ENCODE assay signal across 16 cellular contexts in the genomic region with DNA sequence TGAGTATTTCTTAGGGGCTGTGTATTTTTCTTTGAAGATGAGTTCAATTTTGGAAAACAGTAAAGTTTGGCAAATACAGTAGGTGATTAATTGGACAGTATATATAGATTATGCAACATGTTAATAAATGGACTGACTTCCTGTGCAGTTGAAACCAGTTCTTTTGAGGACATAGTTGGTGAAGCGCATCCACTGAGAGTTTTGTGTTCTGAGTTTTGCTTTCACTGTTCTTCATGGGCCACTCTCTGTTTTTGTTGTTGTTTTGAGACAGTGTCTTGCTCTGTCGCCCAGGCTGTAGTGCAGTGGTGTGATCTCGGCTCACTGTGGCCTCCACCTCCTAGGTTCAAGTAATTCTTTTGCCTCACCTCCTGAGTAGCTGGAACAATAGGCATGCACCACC.
A peak's percentile ranks its signal among the peaks of the same experiment; 100 is the strongest.
DNase-seq lines count a peak whose midpoint lies in the region; ATAC-seq lines count a peak whose summit lies in the region.
"Had no signal": no experiment of that assay in that cellular context is flagged by ENCODE, and none has a peak within 500 bp of the region (broad histone marks: within the 10 kb centered on the region; RNA-seq: fewer than 3 reads in every experiment).

No MANE protein-coding gene starts in this region.

- no peaks in the 10 kb centered on the region for H3K9me3 Mint-ChIP-seq in activated naive CD8-positive, alpha-beta T cell treated with anti-CD3 and anti-CD28 coated beads, Interleukin-2, amount 50 U/mL, for 24 hours
- H3K9me3 Mint-ChIP-seq in T-cell: no peaks in the 10 kb centered on the region

- CTCF ChIA-PET in T-cell (lab: Charles Lee): no interaction called here

- no peak overlapping the region for H3K4me3 Mint-ChIP-seq in activated naive CD8-positive, alpha-beta T cell treated with anti-CD3 and anti-CD28 coated beads, Interleukin-2, amount 50 U/mL, for 24 hours
- no peak overlapping the region for H3K4me3 Mint-ChIP-seq in T-cell

- H3K4me1 Mint-ChIP-seq in activated naive CD8-positive, alpha-beta T cell treated with anti-CD3 and anti-CD28 coated beads, Interleukin-2, amount 50 U/mL, for 24 hours: no peaks in the 10 kb centered on the region
- H3K4me1 Mint-ChIP-seq in T-cell: no peaks in the 10 kb centered on the region

- no peak overlapping the region for H3K27ac ChIP-seq in neuronal stem cell (replicated peaks; ENCODE audit: low read length)
- H3K27ac ChIP-seq: body of pancreas, hepatocyte, suprapubic skin, WERI-Rb-1 had no signal

- H3K4me1 ChIP-seq in neuronal stem cell (ENCODE audit: control insufficient read depth in 2 of 2, insufficient read depth in 1 of 2, low read depth in 1 of 2, low read length in 2 of 2): peaks cover 0 to 3% of the 10 kb centered on the region in 2 donors
- H3K4me1 ChIP-seq: body of pancreas, suprapubic skin had no signal

- H2BK15ac ChIP-seq in neuronal stem cell (ENCODE audit: low read length): no peak overlapping the region

- no peak overlapping the region for H3K23ac ChIP-seq in neuronal stem cell (ENCODE audit: low read depth, low read length, poor library complexity)

- H2BK5ac ChIP-seq in neuronal stem cell (ENCODE audit: low read length): no peak overlapping the region

- H2AK5ac ChIP-seq in neuronal stem cell (ENCODE audit: low read depth, low read length): no peak overlapping the region

- no peak overlapping the region for H4K91ac ChIP-seq in neuronal stem cell (ENCODE audit: low read depth, low read length, poor library complexity)

- H3K36me3 ChIP-seq in neuronal stem cell (replicated peaks in 1 of 2; ENCODE audit: control insufficient read depth in 2 of 2, insufficient read depth in 2 of 2, low read length in 2 of 2): no peaks in the 10 kb centered on the region
- H3K36me3 ChIP-seq: suprapubic skin, WERI-Rb-1 had no signal

- no peak overlapping the region for H2BK120ac ChIP-seq in neuronal stem cell (ENCODE audit: low read depth, low read length)

- no peaks in the 10 kb centered on the region for H3K36me3 Mint-ChIP-seq in activated naive CD8-positive, alpha-beta T cell treated with anti-CD3 and anti-CD28 coated beads, Interleukin-2, amount 50 U/mL, for 24 hours (ENCODE audit: low read depth)
- no peaks in the 10 kb centered on the region for H3K36me3 Mint-ChIP-seq in T-cell

- ATAC-seq in GM18519 (IDR thresholded peaks at IDR 0.05; ENCODE audit: low FRiP score, unreplicated experiment) (peak; percentile 91), GM19468 (IDR thresholded peaks at IDR 0.05; ENCODE audit: extremely low read depth, unreplicated experiment) (peak; percentile 50), HG02840 (IDR thresholded peaks at IDR 0.05; ENCODE audit: low FRiP score, unreplicated experiment) (peak; percentile 58), HG03432 (IDR thresholded peaks at IDR 0.05; ENCODE audit: unreplicated experiment) (peak; percentile 94), T-cell (replicated peaks in 1 of 4) (no peak)
- ATAC-seq in activated naive CD8-positive, alpha-beta T cell treated with anti-CD3 and anti-CD28 coated beads, Interleukin-2, amount 50 U/mL, for 24 hours: no peak
- ATAC-seq: body of pancreas had no signal

- no peaks in the 10 kb centered on the region for H3K27me3 Mint-ChIP-seq in activated naive CD8-positive, alpha-beta T cell treated with anti-CD3 and anti-CD28 coated beads, Interleukin-2, amount 50 U/mL, for 24 hours
- H3K27me3 Mint-ChIP-seq in T-cell: peaks cover 13 to 18% of the 10 kb centered on the region in 2 donors
- H3K27me3 Mint-ChIP-seq: progenitor cell of endocrine pancreas had no signal

- H3K4me3 ChIP-seq in neuronal stem cell (ENCODE audit: low read length in 2 of 2): no peak overlapping the region
- H3K4me3 ChIP-seq: body of pancreas, hepatocyte, suprapubic skin had no signal

- H4K8ac ChIP-seq in neuronal stem cell (ENCODE audit: low read depth, low read length): no peak overlapping the region

- no peaks in the 10 kb centered on the region for H3K9me3 ChIP-seq in neuronal stem cell (replicated peaks in 1 of 2; ENCODE audit: control insufficient read depth in 2 of 2, insufficient read depth in 1 of 2, low read depth in 1 of 2, low read length in 2 of 2)
- H3K9me3 ChIP-seq: body of pancreas, suprapubic skin had no signal

- no peak overlapping the region for H3K27ac Mint-ChIP-seq in activated naive CD8-positive, alpha-beta T cell treated with anti-CD3 and anti-CD28 coated beads, Interleukin-2, amount 50 U/mL, for 24 hours
- H3K27ac Mint-ChIP-seq in T-cell: no peak overlapping the region
- H3K27ac Mint-ChIP-seq: progenitor cell of endocrine pancreas had no signal

- H3K4me2 ChIP-seq in neuronal stem cell (ENCODE audit: insufficient read depth, low read length, poor library complexity, severe bottlenecking): no peak overlapping the region
- H3K4me2 ChIP-seq: hepatocyte had no signal

- no CpG with 5 or more reads among the region's 3 CpGs for whole genome bisulfite sequencing in neuronal stem cell (ENCODE audit: extremely low coverage in 2 of 2, insufficient read length in 2 of 2, insufficient replicate concordance in 1 of 2), 2 donors

- POLR2A ChIA-PET in T-cell (lab: Charles Lee): no interaction called here

- H2AFZ ChIP-seq in neuronal stem cell (ENCODE audit: low read length): no peak overlapping the region
- H2AFZ ChIP-seq: hepatocyte had no signal

- no peak overlapping the region for H3K9ac ChIP-seq in neuronal stem cell (ENCODE audit: low read depth, low read length, poor library complexity)

- DNase-seq in activated naive CD8-positive, alpha-beta T cell treated with anti-CD3 and anti-CD28 coated beads, Interleukin-2, amount 50 U/mL, for 24 hours: no peak
- no peak for DNase-seq in neuronal stem cell (ENCODE audit: low spot score)
- DNase-seq in iPS-NIHi7 (ENCODE audit: extremely low spot score): no peak
- DNase-seq in T-cell: no peak
- DNase-seq: activated naive CD4-positive, alpha-beta T cell; body of pancreas; NCI-H1048; NCI-H2171 treated with DMSO at 0.1 percent for 48 hours; WERI-Rb-1 had no signal

- H3K79me1 ChIP-seq in neuronal stem cell (ENCODE audit: low read depth, low read length): no peaks in the 10 kb centered on the region

- no peak overlapping the region for H3K14ac ChIP-seq in neuronal stem cell (ENCODE audit: low read length)

- H3K4ac ChIP-seq in neuronal stem cell (ENCODE audit: low read length): no peak overlapping the region

- H3K27me3 ChIP-seq in neuronal stem cell (ENCODE audit: control insufficient read depth in 3 of 3, insufficient read depth in 3 of 3, low read depth in 1 of 3, low read length in 3 of 3): peaks cover 0 to 3% (median 0%) of the 10 kb centered on the region in 3 experiments
- H3K27me3 ChIP-seq: body of pancreas, hepatocyte, suprapubic skin had no signal

- no peak overlapping the region for H3K18ac ChIP-seq in neuronal stem cell (ENCODE audit: low read length)

- H2BK12ac ChIP-seq in neuronal stem cell (ENCODE audit: low read length): no peak overlapping the region

Comparison
In these comparisons a context has a peak if more than half of its experiments do, and no peak if none do; other contexts are left out.
1. ATAC-seq: peak in GM18519 (single experiment), GM19468 (single experiment), HG02840 (single experiment) and HG03432 (single experiment); none in activated naive CD8-positive, alpha-beta T cell treated with anti-CD3 and anti-CD28 coated beads, Interleukin-2, amount 50 U/mL, for 24 hours (single experiment) and T-cell (0 of 4).